15 cellular contexts compared by ENCODE assay signal in the genomic region with DNA sequence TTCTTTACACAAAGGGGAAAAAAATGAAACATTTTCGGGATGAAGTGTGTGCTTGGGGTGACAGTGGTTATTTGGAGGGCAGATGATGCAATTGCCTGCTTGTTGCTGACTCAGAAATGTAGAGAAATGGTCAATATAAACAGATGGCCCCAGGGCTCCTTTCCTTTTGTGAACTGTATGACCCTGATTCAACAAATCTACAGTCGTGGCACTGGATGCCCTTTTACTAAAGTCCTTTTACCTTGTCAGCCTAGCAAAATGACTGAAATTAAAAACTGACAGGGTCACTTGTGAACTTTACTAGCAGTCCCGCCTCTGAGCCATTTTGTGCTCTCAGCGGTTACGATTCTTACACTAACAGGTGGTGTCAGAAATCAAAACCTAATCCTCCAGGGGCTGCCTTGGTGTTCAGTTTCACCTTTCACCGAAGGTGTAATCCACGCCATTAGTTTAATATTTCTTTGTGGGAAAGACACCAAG. TPM values are rescaled to one million over a fixed set of nuclear protein-coding genes. Genes with fewer than 3 reads are reported as not detected.
DNase-seq lines count a peak whose midpoint lies in the region; ATAC-seq, FAIRE-seq and TF ChIP-seq lines count a peak whose summit lies in the region.
"Had no signal": no experiment of that assay in that cellular context is flagged by ENCODE, and none has a peak within 500 bp of the region (broad histone marks: within the 10 kb centered on the region; RNA-seq: fewer than 3 reads in every experiment).

No MANE protein-coding gene starts in this region.

- DNase-seq in A549 (ENCODE audit: low read depth in 1 of 2, low spot score in 1 of 2) (no peak), NCI-H82 (lab: John Stamatoyannopoulos, UW) (peak; percentile 91), fibroblast of peridontal ligament (ENCODE audit: extremely low read depth) (peak; percentile 70), OCI-M2 (lab: John Stamatoyannopoulos, UW; ENCODE audit: unreplicated experiment) (no peak), RWPE1 (ENCODE audit: low spot score) (no peak), GM13976 (ENCODE audit: low spot score) (no peak)
- DNase-seq: ACHN; activated CD8-positive, alpha-beta memory T cell treated with anti-CD3 and anti-CD28 coated beads for 24 hours; cortex of kidney; left colon; T1000 had no signal

- no peak for TF ChIP-seq EP300 in A549 (IDR thresholded peaks at IDR 0.05)

- FAIRE-seq in A549 (lab: Jason Lieb, UNC) = no peak

- H3K27ac ChIP-seq in A549 (no peak overlapping the region), RWPE1 (no peak overlapping the region)
- H3K27ac ChIP-seq: neutrophil had no signal

- TF ChIP-seq CTCF in A549 (IDR thresholded peaks at IDR 0.05) (no peak), RWPE1 (conservative IDR thresholded peaks at IDR 0.05; ENCODE audit: low read depth) (no peak), GM13976 (IDR thresholded peaks at IDR 0.05; ENCODE audit: borderline replicate concordance, control extremely low read depth, extremely low read depth, insufficient read depth, missing control alignments) (no peak)

- 69% methylated on average over 7 of the region's 7 CpGs for WGBS in A549 (ENCODE audit: missing lambda C conversion rate)

- POLR2A ChIA-PET in A549 (lab: Yijun Ruan, JAX) (no interaction called here), RWPE1 (lab: Yijun Ruan, JAX; ENCODE audit: low non-redundant PET) (no interaction called here)

- peak overlapping the region; percentile 14; the same call in 1 of the 3 replicates for H3K4me2 ChIP-seq in A549

- H3K4me3 ChIP-seq in A549 = no peak overlapping the region

- CTCF ChIA-PET in A549 (lab: Yijun Ruan, JAX) = no interaction called here
- CTCF ChIA-PET in RWPE1 (lab: Yijun Ruan, JAX) = interaction anchor here (0.6 kb wide), 1 partner anchor 14 kb away, joined by 3 read pairs; no protein-coding TSS in a partner anchor

- TF ChIP-seq RAD21 in A549 (conservative IDR thresholded peaks at IDR 0.05 in 1 of 2, IDR thresholded peaks at IDR 0.05 in 1 of 2) = no peak

- H3K4me1 ChIP-seq in A549 = 0 out of 3 replicates have a peak, but pooled peaks cover 4% of the 10 kb centered on the region

- ATAC-seq in A549 = 0 out of 6 replicates have a peak, but pooled peaks of 1 of the 2 experiments have one; percentile 19
- ATAC-seq in HG02678 (IDR thresholded peaks at IDR 0.05; ENCODE audit: unreplicated experiment) = peak; percentile 57
- ATAC-seq in GM18858 (IDR thresholded peaks at IDR 0.05; ENCODE audit: unreplicated experiment) = no peak
- ATAC-seq: activated naive CD4-positive, alpha-beta T cell treated with anti-CD3 and anti-CD28 coated beads, Interleukin-2, amount 50 U/mL, for 72 hours; left colon had no signal

- no peaks in the 10 kb centered on the region for H3K9me3 ChIP-seq in A549
- H3K9me3 ChIP-seq: neutrophil had no signal

- in situ Hi-C loops in GM13976 (cut with MboI; ENCODE audit: low sequenced_read_pairs, unreplicated experiment) = no loop called here

- no peak for TF ChIP-seq POLR2A in A549 (IDR thresholded peaks at IDR 0.05; ENCODE audit: low read length)

TF ChIP-seq in A549, 52 proteins besides CTCF, POLR2A, EP300 and RAD21:
- TF ChIP-seq FOSL2 (IDR thresholded peaks at IDR 0.05) (no peak), FOSL2 (CRISPR knock-in tag; IDR thresholded peaks at IDR 0.05) (no peak), CEBPB (IDR thresholded peaks at IDR 0.05) (peak; percentile 13 to 32; a peak in 1 of 4 replicates)

RNA-seq across cellular contexts. Expression of a gene that starts 49.8 kb away (rescaled TPM):
- polyA plus RNA-seq in A549 (2011; rRNA removed) (0.13 and 0.15 TPM in 2 replicates), A549 (2017; fragmentation: RNase III; extraction: RNeasy Plus Mini Kit Qiagen cat#74134 plus additional on column Dnase treatment) (0.31 to 0.59 TPM (median 0.37 TPM) in 3 replicates)
- polyA plus RNA-seq in A549 (2012; cell fraction: cytosol; rRNA removed) = 0.09 and 0.12 TPM in 2 replicates
- 0.11 TPM in 2 replicates for polyA plus RNA-seq in A549 (2012; cell fraction: nucleus; rRNA removed)
- 0.04 and 0.10 TPM in 2 replicates for polyA minus RNA-seq in A549 (2011; rRNA and poly(A)+ RNA removed)

Comparison
In these comparisons a context has a peak if more than half of its experiments do, and no peak if none do; other contexts are left out.
1. DNase-seq: peak in NCI-H82 (single experiment) and fibroblast of peridontal ligament (single experiment); none in A549 (0 of 2), OCI-M2 (single experiment), RWPE1 (single experiment) and GM13976 (single experiment).